9 cellular contexts compared by ENCODE assay signal in the genomic region with DNA sequence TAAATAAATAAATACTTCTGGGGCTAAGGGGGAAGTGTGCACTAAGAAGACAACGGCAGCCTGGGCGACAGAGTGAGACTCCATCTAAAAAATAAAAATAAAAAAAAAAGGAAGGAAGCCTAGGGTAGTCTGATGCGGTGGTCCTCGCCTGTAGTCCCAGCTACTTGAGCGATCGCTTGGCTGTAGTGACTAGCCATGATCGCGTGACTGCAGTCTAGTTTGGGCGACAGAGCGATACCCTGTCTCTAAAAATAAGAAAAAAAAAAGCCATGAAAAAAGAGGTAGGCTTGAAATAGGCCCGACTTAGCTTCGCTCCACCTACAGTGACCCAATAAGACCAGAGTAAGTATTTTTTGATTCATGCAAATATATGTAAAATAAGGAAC.
DNase-seq lines count a peak whose midpoint lies in the region; ATAC-seq, FAIRE-seq and TF ChIP-seq lines count a peak whose summit lies in the region.
"Had no signal": no experiment of that assay in that cellular context is flagged by ENCODE, and none has a peak within 500 bp of the region (broad histone marks: within the 10 kb centered on the region; RNA-seq: fewer than 3 reads in every experiment).

No MANE protein-coding gene starts in this region.

- H3K36me3 Mint-ChIP-seq in activated naive CD8-positive, alpha-beta T cell: no peaks in the 10 kb centered on the region

- H3K27ac Mint-ChIP-seq in activated naive CD8-positive, alpha-beta T cell: peak overlapping the region; percentile 82

- H3K4me3 ChIP-seq in parathyroid adenoma (ENCODE audit: low read depth, low read length): peak overlapping the region; percentile 13

- no peaks in the 10 kb centered on the region for H3K36me3 ChIP-seq in parathyroid adenoma (ENCODE audit: control insufficient read depth, insufficient read depth, low read length)

- H2AFZ ChIP-seq in parathyroid adenoma: no peak overlapping the region

- DNase-seq in Ammon's horn (ENCODE audit: low spot score): no peak
- DNase-seq in RCC 7860 (ENCODE audit: low spot score): no peak

- no peaks in the 10 kb centered on the region for H3K9me3 ChIP-seq in parathyroid adenoma (ENCODE audit: control insufficient read depth, low read length)
- H3K9me3 ChIP-seq: SJSA1 had no signal

- TF ChIP-seq CTCF in parathyroid adenoma (IDR thresholded peaks at IDR 0.05): no peak

- no peak overlapping the region for H3K9ac ChIP-seq in parathyroid adenoma

- no peaks in the 10 kb centered on the region for H3K27me3 Mint-ChIP-seq in activated naive CD8-positive, alpha-beta T cell

- no peak overlapping the region for H3K4me2 ChIP-seq in parathyroid adenoma (ENCODE audit: low read length)

- peak overlapping the region; percentile 94 for H3K4me3 Mint-ChIP-seq in activated naive CD8-positive, alpha-beta T cell

- H3K27ac ChIP-seq in parathyroid adenoma: no peak overlapping the region

- no peaks in the 10 kb centered on the region for H3K79me2 ChIP-seq in parathyroid adenoma

- H3K27me3 ChIP-seq in parathyroid adenoma (ENCODE audit: control insufficient read depth, insufficient read depth, low read length): no peaks in the 10 kb centered on the region
- H3K27me3 ChIP-seq: SJSA1 had no signal

- H3K4me1 ChIP-seq in parathyroid adenoma: peaks cover 5% of the 10 kb centered on the region

- no peaks in the 10 kb centered on the region for H3K9me3 Mint-ChIP-seq in activated naive CD8-positive, alpha-beta T cell (ENCODE audit: low read depth)

- H3K4me1 Mint-ChIP-seq in activated naive CD8-positive, alpha-beta T cell (ENCODE audit: low read depth): peaks cover 20% of the 10 kb centered on the region

- ATAC-seq in GM18907 (IDR thresholded peaks at IDR 0.05; ENCODE audit: unreplicated experiment) (peak; percentile 28), HG03095 (IDR thresholded peaks at IDR 0.05; ENCODE audit: unreplicated experiment) (peak; percentile 11), GM18498 (IDR thresholded peaks at IDR 0.05; ENCODE audit: unreplicated experiment) (no peak), HG03457 (IDR thresholded peaks at IDR 0.05; ENCODE audit: unreplicated experiment) (no peak)

- FAIRE-seq in RCC 7860 (lab: Jason Lieb, UNC): no peak

Comparison
In these comparisons a context has a peak if more than half of its experiments do, and no peak if none do; other contexts are left out.
1. ATAC-seq: peak in GM18907 (single experiment) and HG03095 (single experiment); none in GM18498 (single experiment) and HG03457 (single experiment).